7 cellular contexts compared by ENCODE assay signal in genomic region chr7:99579956-99580777, GRCh38.
DNase-seq lines count a peak whose midpoint lies in the region; ATAC-seq and TF ChIP-seq lines count a peak whose summit lies in the region.

No MANE protein-coding gene starts in this region.

- peak overlapping the region; percentile 92 for H3K9ac ChIP-seq in iPS-20b (ENCODE audit: low read depth, low read length)

- CTCF ChIA-PET in HEK293 (lab: Yijun Ruan, JAX), result interaction anchor here (0.7 to 1.1 kb wide), 4 partner anchors 55 to 1703 kb away, joined by 3 to 5 read pairs (median 4); no protein-coding TSS in a partner anchor

- DNase-seq in astrocyte of the hippocampus (ENCODE audit: low read depth, low spot score), result peak; percentile 79

- POLR2A ChIA-PET in HEK293 (lab: Yijun Ruan, JAX), result interaction anchor here (1.0 kb wide), 1 partner anchor 22 kb away, joined by 5 read pairs; the partner anchor contains the start of gene ZNF655

- peak overlapping the region; percentile 82 for H3K4me3 Mint-ChIP-seq in T-helper 1 cell treated with Interleukin-12 subunit alpha and Interleukin-12 subunit beta and Interleukin-4 antibody, amounts not matched to agents 30 μg/mL and 1 μg/mL, for 36 hours

- H3K36me3 ChIP-seq in HEK293 (ENCODE audit: control insufficient read depth in 2 of 2, insufficient read depth in 1 of 2, low read length in 2 of 2) (no peaks in the 10 kb centered on the region; a peak in 1 of 3 replicates), iPS-20b (ENCODE audit: insufficient read depth, low read depth, low read length) (no peaks in the 10 kb centered on the region)

- H3K27me3 Mint-ChIP-seq in T-helper 1 cell treated with Interleukin-12 subunit alpha and Interleukin-12 subunit beta and Interleukin-4 antibody, amounts not matched to agents 30 μg/mL and 1 μg/mL, for 36 hours (ENCODE audit: low read depth), result no peaks in the 10 kb centered on the region

- H3K36me3 Mint-ChIP-seq in T-helper 1 cell treated with Interleukin-12 subunit alpha and Interleukin-12 subunit beta and Interleukin-4 antibody, amounts not matched to agents 30 μg/mL and 1 μg/mL, for 36 hours (ENCODE audit: low read depth), result no peaks in the 10 kb centered on the region

- no peaks in the 10 kb centered on the region for H3K9me3 Mint-ChIP-seq in T-helper 1 cell treated with Interleukin-12 subunit alpha and Interleukin-12 subunit beta and Interleukin-4 antibody, amounts not matched to agents 30 μg/mL and 1 μg/mL, for 36 hours

- TF ChIP-seq CTCF in HEK293 (tag by site-specific recombination; IDR thresholded peaks at IDR 0.05), result no peak

- H3K27ac ChIP-seq in HEK293 (ENCODE audit: extremely low read depth, low read depth, low read length) (no peak overlapping the region), iPS-20b (ENCODE audit: low read length) (peak overlapping the region; percentile 16), skin epidermis (peak overlapping the region in 11 of 21 experiments; percentile 5 to 77 (median 55))

- no peaks in the 10 kb centered on the region for H3K27me3 ChIP-seq in iPS-20b (ENCODE audit: insufficient read depth, low read length)

- no peak for ATAC-seq in GM21737 (IDR thresholded peaks at IDR 0.05; ENCODE audit: unreplicated experiment)
- ATAC-seq in HG03025 (IDR thresholded peaks at IDR 0.05; ENCODE audit: low FRiP score, unreplicated experiment), result no peak

- no peak overlapping the region for H3K27ac Mint-ChIP-seq in T-helper 1 cell treated with Interleukin-12 subunit alpha and Interleukin-12 subunit beta and Interleukin-4 antibody, amounts not matched to agents 30 μg/mL and 1 μg/mL, for 36 hours

- peaks cover 12% of the 10 kb centered on the region for H3K4me1 Mint-ChIP-seq in T-helper 1 cell treated with Interleukin-12 subunit alpha and Interleukin-12 subunit beta and Interleukin-4 antibody, amounts not matched to agents 30 μg/mL and 1 μg/mL, for 36 hours (ENCODE audit: low read depth)

- H3K9me3 ChIP-seq in HEK293 (ENCODE audit: control insufficient read depth, insufficient read depth, low read depth, low read length) (no peaks in the 10 kb centered on the region), iPS-20b (ENCODE audit: insufficient read depth, low read depth, low read length) (no peaks in the 10 kb centered on the region)

- H3K4me1 ChIP-seq in HEK293 (ENCODE audit: control insufficient read depth, insufficient read depth, low read length), result peaks cover 4% of the 10 kb centered on the region; the same call in 1 of the 2 replicates
- peaks cover 9% of the 10 kb centered on the region; the same call in 1 of the 2 replicates for H3K4me1 ChIP-seq in iPS-20b (ENCODE audit: insufficient read depth, low read length)

- H3K4me3 ChIP-seq in HEK293 (ENCODE audit: low read depth, low read length) (no peak overlapping the region), iPS-20b (ENCODE audit: low read length) (peak overlapping the region; percentile 77), skin epidermis (peak overlapping the region; percentile 22 to 60 (median 49))

TF ChIP-seq in HEK293, 187 proteins besides CTCF, POLR2A, EP300 and RAD21:
- TF ChIP-seq ZNF621 (tag by site-specific recombination; IDR thresholded peaks at IDR 0.05), result no peak
- TF ChIP-seq GLI4 (tag by site-specific recombination; IDR thresholded peaks at IDR 0.05), result no peak
- TF ChIP-seq PATZ1 (tag by site-specific recombination; IDR thresholded peaks at IDR 0.05), result no peak
- TF ChIP-seq ZNF2 (tag by site-specific recombination; IDR thresholded peaks at IDR 0.05), result peak; percentile 77; the same call in 1 of the 2 replicates
- TF ChIP-seq KLF16 (tag by site-specific recombination; IDR thresholded peaks at IDR 0.05), result no peak
- TF ChIP-seq ZNF449 (tag by site-specific recombination; IDR thresholded peaks at IDR 0.05), result peak; percentile 80
- peak; percentile 80 for TF ChIP-seq ZNF335 (tag by site-specific recombination; conservative IDR thresholded peaks at IDR 0.05)
- TF ChIP-seq SP2 (tag by site-specific recombination; IDR thresholded peaks at IDR 0.05), result 0 out of 2 replicates have a peak, but pooled peaks have one; percentile 15
